9 cellular contexts compared by ENCODE assay signal in the genomic region with DNA sequence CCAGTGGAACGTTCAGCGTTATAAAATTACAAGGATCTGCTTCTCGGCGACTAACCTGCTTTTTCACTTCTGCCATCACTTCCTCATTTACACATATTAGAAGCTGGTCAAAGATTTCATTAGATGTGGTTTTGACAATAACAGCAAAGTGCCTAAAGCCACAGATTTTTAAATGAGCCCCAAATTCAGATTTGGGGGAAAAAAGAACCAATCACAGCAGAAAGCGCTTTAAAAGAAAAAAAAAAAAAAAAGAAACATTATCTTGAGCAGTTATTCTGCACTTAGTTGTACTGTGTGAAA.
A peak's percentile ranks its signal among the peaks of the same experiment; 100 is the strongest.
DNase-seq lines count a peak whose midpoint lies in the region; ATAC-seq and TF ChIP-seq lines count a peak whose summit lies in the region.
"Had no signal": no experiment of that assay in that cellular context is flagged by ENCODE, and none has a peak within 500 bp of the region (broad histone marks: within the 10 kb centered on the region; RNA-seq: fewer than 3 reads in every experiment).

No MANE protein-coding gene starts in this region.

- H3K27ac Mint-ChIP-seq in activated B cell treated with CpG ODN at 0.5 μM for 24 hours (peak overlapping the region; percentile 87), neural crest cell (ENCODE audit: unreplicated experiment) (peak overlapping the region; percentile 36)
- no peak overlapping the region for H3K27ac Mint-ChIP-seq in effector memory CD8-positive, alpha-beta T cell

- no peak for DNase-seq in activated B cell treated with CpG ODN at 0.5 μM for 24 hours
- DNase-seq in neural crest cell (ENCODE audit: low read depth, low spot score), result no peak
- no peak for DNase-seq in effector memory CD8-positive, alpha-beta T cell
- no peak for DNase-seq in amniotic stem cell (lab: John Stamatoyannopoulos, UW)
- DNase-seq in head of caudate nucleus, result no peak
- DNase-seq in activated CD4-positive, alpha-beta T cell treated with anti-CD3 and anti-CD28 coated beads for 1 hour, result no peak

- H3K4me3 Mint-ChIP-seq in activated B cell treated with CpG ODN at 0.5 μM for 24 hours, result peak overlapping the region; percentile 80
- peak overlapping the region; percentile 24 for H3K4me3 Mint-ChIP-seq in neural crest cell
- no peak overlapping the region for H3K4me3 Mint-ChIP-seq in effector memory CD8-positive, alpha-beta T cell

- H3K36me3 Mint-ChIP-seq in activated B cell treated with CpG ODN at 0.5 μM for 24 hours (ENCODE audit: low read depth) (no peaks in the 10 kb centered on the region), neural crest cell (ENCODE audit: low read depth) (no peaks in the 10 kb centered on the region)
- H3K36me3 Mint-ChIP-seq in effector memory CD8-positive, alpha-beta T cell (ENCODE audit: insufficient read depth), result no peaks in the 10 kb centered on the region

- peak; percentile 76 for ATAC-seq in GM18505 (IDR thresholded peaks at IDR 0.05; ENCODE audit: unreplicated experiment)
- peak; percentile 57 for ATAC-seq in HG02759 (IDR thresholded peaks at IDR 0.05; ENCODE audit: unreplicated experiment)
- peak; percentile 48 for ATAC-seq in activated B cell treated with CpG ODN at 0.5 μM for 24 hours (ENCODE audit: low read depth)
- ATAC-seq in effector memory CD8-positive, alpha-beta T cell (replicated peaks), result no peak
- ATAC-seq: activated CD4-positive, CD25-positive, alpha-beta regulatory T cell treated with anti-CD3 and anti-CD28 coated beads, Interleukin-2, amount 50 U/mL, for 24 hours had no signal

- H3K27me3 Mint-ChIP-seq in activated B cell treated with CpG ODN at 0.5 μM for 24 hours (peaks cover 2% of the 10 kb centered on the region), neural crest cell (ENCODE audit: low read depth) (peaks cover 2% of the 10 kb centered on the region)
- H3K27me3 Mint-ChIP-seq in effector memory CD8-positive, alpha-beta T cell, result no peaks in the 10 kb centered on the region

- no peaks in the 10 kb centered on the region for H3K9me3 Mint-ChIP-seq in activated B cell treated with CpG ODN at 0.5 μM for 24 hours
- H3K9me3 Mint-ChIP-seq in neural crest cell, result no peaks in the 10 kb centered on the region
- peaks cover 0 to 4% of the 10 kb centered on the region in 2 donors for H3K9me3 Mint-ChIP-seq in effector memory CD8-positive, alpha-beta T cell

- no peak for TF ChIP-seq POLR2A in GM18505 (IDR thresholded peaks at IDR 0.05; ENCODE audit: borderline replicate concordance, extremely low read depth, insufficient read depth, insufficient read length)

- H3K4me1 Mint-ChIP-seq in activated B cell treated with CpG ODN at 0.5 μM for 24 hours, result peaks cover 70% of the 10 kb centered on the region
- H3K4me1 Mint-ChIP-seq in neural crest cell, result peaks cover 50% of the 10 kb centered on the region
- no peaks in the 10 kb centered on the region for H3K4me1 Mint-ChIP-seq in effector memory CD8-positive, alpha-beta T cell (ENCODE audit: low read depth in 2 of 2)

- intact Hi-C loops in activated B cell treated with CpG ODN at 0.5 μM for 24 hours (cut with micrococcal nuclease), result loop anchor here (1.0 to 2.0 kb wide), 3 partner anchors 44 to 167 kb away; no protein-coding TSS in a partner anchor
- intact Hi-C loops in head of caudate nucleus (cut with DNase I), result loop anchor here (5.0 kb wide), 2 partner anchors 98 to 167 kb away; partner anchors contain the start of gene TCF4

- POLR2A ChIA-PET in activated B cell treated with CpG ODN at 0.5 μM for 24 hours (lab: Charles Lee), result interaction anchor here (0.6 to 1.2 kb wide), 7 partner anchors 9 to 359 kb away, joined by 3 to 14 read pairs (median 6); no protein-coding TSS in a partner anchor

- CTCF ChIA-PET in activated B cell treated with CpG ODN at 0.5 μM for 24 hours (lab: Charles Lee), result no interaction called here

- TF ChIP-seq CTCF in activated B cell treated with CpG ODN at 0.5 μM for 24 hours (IDR thresholded peaks at IDR 0.05) (no peak), neural crest cell (conservative IDR thresholded peaks at IDR 0.05) (no peak)

Comparison
In these comparisons a context has a peak if more than half of its experiments do, and no peak if none do; other contexts are left out.
1. H3K27ac Mint-ChIP-seq: peak in activated B cell treated with CpG ODN at 0.5 μM for 24 hours (single experiment) and neural crest cell (single experiment); none in effector memory CD8-positive, alpha-beta T cell (0 of 2).
2. H3K4me3 Mint-ChIP-seq: peak in activated B cell treated with CpG ODN at 0.5 μM for 24 hours (single experiment) and neural crest cell (single experiment); none in effector memory CD8-positive, alpha-beta T cell (0 of 2).